8 cellular contexts compared by ENCODE assay signal in genomic region chr10:97428572-97428981, GRCh38. TPM values are rescaled to one million over a fixed set of nuclear protein-coding genes. Genes with fewer than 3 reads are reported as not detected.
DNase-seq lines count a peak whose midpoint lies in the region; ATAC-seq and TF ChIP-seq lines count a peak whose summit lies in the region.

No MANE protein-coding gene starts in this region.

- intact Hi-C loops in IMR-90 (cut with micrococcal nuclease), result no loop called here
- intact Hi-C loops in activated T-helper 2 cell treated with anti-CD3 and anti-CD28 coated beads, Interferon-gamma antibody, Interleukin-2, Interleukin-4, amounts not matched to agents 10 μg/mL and 5 μg/mL and 100 μg/mL, durations not matched to agents 14 hours and 24 hours and 36 hours (cut with micrococcal nuclease), result loop anchor here (1.0 to 10.0 kb wide), 4 partner anchors 17 to 216 kb away; partner anchors contain the start of genes PI4K2A and RRP12
- intact Hi-C loops in left lung (cut with DNase I), result no loop called here
- intact Hi-C loops in upper lobe of right lung (cut with DNase I), result no loop called here

- POLR2A ChIA-PET in IMR-90 (lab: Charles Lee; ENCODE audit: unreplicated experiment), result no interaction called here

- peaks cover 43% of the 10 kb centered on the region for H4K20me1 ChIP-seq in IMR-90 (ENCODE audit: insufficient read depth, low read length)

- no peaks in the 10 kb centered on the region for H3K9me1 ChIP-seq in IMR-90 (ENCODE audit: insufficient read depth, low read length)

- H3K4me1 ChIP-seq in IMR-90 (ENCODE audit: control insufficient read depth, insufficient read depth, low read length) (peaks cover 6% of the 10 kb centered on the region), left lung (peaks cover 19 to 52% of the 10 kb centered on the region in 2 donors), upper lobe of right lung (peaks cover 28% of the 10 kb centered on the region)

- BruUV-seq in IMR-90 (replicated peaks; lab: Mats Ljungman, UMichigan), result no TSS peak

- no peak overlapping the region for H3K56ac ChIP-seq in IMR-90 (ENCODE audit: extremely low read depth, insufficient read depth, low read length)

- H3K27ac Mint-ChIP-seq in activated T-helper 2 cell treated with anti-CD3 and anti-CD28 coated beads, Interferon-gamma antibody, Interleukin-2, Interleukin-4, amounts not matched to agents 10 μg/mL and 5 μg/mL and 100 μg/mL, durations not matched to agents 14 hours and 24 hours and 36 hours, result peak overlapping the region; percentile 90

- in situ Hi-C loops in IMR-90 (cut with MboI; ENCODE audit: low sequenced_read_pairs), result no loop called here

- peak overlapping the region; percentile 17 for H3K4me3 ChIP-seq in IMR-90 (ENCODE audit: insufficient read depth, low read depth, low read length)
- H3K4me3 ChIP-seq in left lung, result peak overlapping the region in 1 of 2 donors; percentile 98
- H3K4me3 ChIP-seq in upper lobe of right lung, result no peak overlapping the region

- peak overlapping the region; percentile 71 for H3K27ac ChIP-seq in IMR-90 (ENCODE audit: insufficient read depth, low read length)
- peak overlapping the region; percentile 93 to 94 for H3K27ac ChIP-seq in left lung
- no peak overlapping the region for H3K27ac ChIP-seq in upper lobe of right lung

- CTCF ChIA-PET in IMR-90 (lab: Yijun Ruan, JAX), result no interaction called here

- TF ChIP-seq POLR2A in IMR-90 (IDR thresholded peaks at IDR 0.05; ENCODE audit: low read depth, low read length), result no peak

- peaks cover 68% of the 10 kb centered on the region for H3K36me3 Mint-ChIP-seq in activated T-helper 2 cell treated with anti-CD3 and anti-CD28 coated beads, Interferon-gamma antibody, Interleukin-2, Interleukin-4, amounts not matched to agents 10 μg/mL and 5 μg/mL and 100 μg/mL, durations not matched to agents 14 hours and 24 hours and 36 hours (ENCODE audit: low read depth)

- H3K36me3 ChIP-seq in IMR-90 (ENCODE audit: control insufficient read depth, insufficient read depth, low read length), result peaks cover 30% of the 10 kb centered on the region
- peaks cover 0 to 40% of the 10 kb centered on the region in 2 donors for H3K36me3 ChIP-seq in left lung
- H3K36me3 ChIP-seq in upper lobe of right lung, result peaks cover 27% of the 10 kb centered on the region

- H2BK15ac ChIP-seq in IMR-90 (ENCODE audit: low read depth, low read length), result no peak overlapping the region

- H3K9me3 Mint-ChIP-seq in activated T-helper 2 cell treated with anti-CD3 and anti-CD28 coated beads, Interferon-gamma antibody, Interleukin-2, Interleukin-4, amounts not matched to agents 10 μg/mL and 5 μg/mL and 100 μg/mL, durations not matched to agents 14 hours and 24 hours and 36 hours, result no peaks in the 10 kb centered on the region

- H2AFZ ChIP-seq in IMR-90 (replicated peaks; ENCODE audit: low read length, poor library complexity), result peak overlapping the region; percentile 16

- DNase-seq in AG20443 (ENCODE audit: low spot score), result peak; percentile 40
- no peak for DNase-seq in IMR-90
- DNase-seq in activated T-helper 2 cell treated with anti-CD3 and anti-CD28 coated beads, Interferon-gamma antibody, Interleukin-2, Interleukin-4, amounts not matched to agents 10 μg/mL and 5 μg/mL and 100 μg/mL, durations not matched to agents 14 hours and 24 hours and 36 hours (ENCODE audit: low spot score), result no peak
- no peak for DNase-seq in left lung
- no peak for DNase-seq in NCI-H774 (lab: John Stamatoyannopoulos, UW)
- no peak for DNase-seq in upper lobe of right lung
- no peak for DNase-seq in NCI-H1930 (lab: John Stamatoyannopoulos, UW)
- no peak for DNase-seq in GM19240 (ENCODE audit: insufficient read length, low spot score)

- no peak overlapping the region for H4K91ac ChIP-seq in IMR-90 (ENCODE audit: insufficient read depth, low read depth, low read length)

- no peak for TF ChIP-seq RAD21 in IMR-90 (IDR thresholded peaks at IDR 0.05; ENCODE audit: low read length)

- peak overlapping the region; percentile 68; the same call in 1 of the 2 replicates for H3K9ac ChIP-seq in IMR-90 (ENCODE audit: low read depth, low read length)

- H4K5ac ChIP-seq in IMR-90 (ENCODE audit: low read depth, low read length), result 0 out of 2 replicates have a peak overlapping the region, but pooled peaks have one; percentile 12

- peak overlapping the region; percentile 34 for H2BK5ac ChIP-seq in IMR-90 (ENCODE audit: low read depth, low read length, poor library complexity, severe bottlenecking)

- peaks cover 11 to 50% of the 10 kb centered on the region in 2 experiments; a peak in 3 of 4 replicates for H3K79me1 ChIP-seq in IMR-90 (ENCODE audit: low read depth in 1 of 2, low read length in 2 of 2)

- H3K18ac ChIP-seq in IMR-90 (ENCODE audit: low read depth, low read length), result no peak overlapping the region

- peaks cover 23% of the 10 kb centered on the region for H3K4me1 Mint-ChIP-seq in activated T-helper 2 cell treated with anti-CD3 and anti-CD28 coated beads, Interferon-gamma antibody, Interleukin-2, Interleukin-4, amounts not matched to agents 10 μg/mL and 5 μg/mL and 100 μg/mL, durations not matched to agents 14 hours and 24 hours and 36 hours (ENCODE audit: low read depth)

- no peak overlapping the region for H2BK20ac ChIP-seq in IMR-90 (ENCODE audit: low read depth, low read length)

- H3K4me3 Mint-ChIP-seq in activated T-helper 2 cell treated with anti-CD3 and anti-CD28 coated beads, Interferon-gamma antibody, Interleukin-2, Interleukin-4, amounts not matched to agents 10 μg/mL and 5 μg/mL and 100 μg/mL, durations not matched to agents 14 hours and 24 hours and 36 hours (ENCODE audit: low read depth), result peak overlapping the region; percentile 86

- dilution Hi-C loops in IMR-90 (cut with HindIII; ENCODE audit: low sequenced_read_pairs, unreplicated experiment), result no loop called here

- no peak overlapping the region for H3K4ac ChIP-seq in IMR-90 (ENCODE audit: low read depth, low read length)

- H2AK9ac ChIP-seq in IMR-90 (replicated peaks; ENCODE audit: low read depth, low read length, poor library complexity), result peak overlapping the region; percentile 57

- H3K9me3 ChIP-seq in IMR-90 (ENCODE audit: control insufficient read depth, insufficient read depth, low read length), result no peaks in the 10 kb centered on the region
- H3K9me3 ChIP-seq in left lung, result no peaks in the 10 kb centered on the region
- no peaks in the 10 kb centered on the region for H3K9me3 ChIP-seq in upper lobe of right lung

- peak overlapping the region; percentile 50; the same call in 1 of the 2 replicates for H3K23ac ChIP-seq in IMR-90 (ENCODE audit: low read depth, low read length)

- H2BK120ac ChIP-seq in IMR-90 (ENCODE audit: low read depth, low read length), result no peak overlapping the region

- H2AK5ac ChIP-seq in IMR-90 (ENCODE audit: low read depth, low read length), result peak overlapping the region; percentile 66; the same call in 1 of the 2 replicates

- H3K27me3 Mint-ChIP-seq in activated T-helper 2 cell treated with anti-CD3 and anti-CD28 coated beads, Interferon-gamma antibody, Interleukin-2, Interleukin-4, amounts not matched to agents 10 μg/mL and 5 μg/mL and 100 μg/mL, durations not matched to agents 14 hours and 24 hours and 36 hours (ENCODE audit: low read depth), result no peaks in the 10 kb centered on the region

- H3K27me3 ChIP-seq in IMR-90 (ENCODE audit: control insufficient read depth, insufficient read depth, low read length), result no peaks in the 10 kb centered on the region
- no peaks in the 10 kb centered on the region for H3K27me3 ChIP-seq in left lung
- H3K27me3 ChIP-seq in upper lobe of right lung, result no peaks in the 10 kb centered on the region

- ATAC-seq in IMR-90 (ENCODE audit: low read depth), result no peak
- ATAC-seq in left lung, result no peak
- ATAC-seq in upper lobe of right lung, result no peak

- H4K8ac ChIP-seq in IMR-90 (ENCODE audit: low read depth in 2 of 2, low read length in 2 of 2), result peak overlapping the region in 1 of 2 experiments; percentile 22; a peak in 1 of 4 replicates

- WGBS in IMR-90 (ENCODE audit: extremely low coverage in 2 of 2, insufficient read length in 1 of 2), 2 experiments, result no CpG with 5 or more reads among the region's 4 CpGs

- H3K14ac ChIP-seq in IMR-90 (replicated peaks; ENCODE audit: low read depth, low read length), result peak overlapping the region; percentile 20

- peak overlapping the region; percentile 99 for H3K4me2 ChIP-seq in IMR-90 (ENCODE audit: low read depth, low read length)

- no peak for TF ChIP-seq CTCF in IMR-90 (conservative IDR thresholded peaks at IDR 0.05; ENCODE audit: low read depth, low read length)
- no peak for TF ChIP-seq CTCF in left lung (IDR thresholded peaks at IDR 0.05)
- no peak for TF ChIP-seq CTCF in upper lobe of right lung (IDR thresholded peaks at IDR 0.05)

RNA-seq across cellular contexts. Expression of gene PGAM1, which starts 2.6 kb away (rescaled TPM):
- 716 and 841 TPM in 2 replicates for total RNA-seq in IMR-90 (2012; rRNA removed)
- 617 and 686 TPM in 2 replicates for polyA plus RNA-seq in IMR-90 (2012; rRNA removed)
- 590 and 752 TPM in 2 replicates for polyA plus RNA-seq in IMR-90 (2012; cell fraction: cytosol; rRNA removed)
- polyA plus RNA-seq in IMR-90 (2012; cell fraction: nucleus; rRNA removed; ENCODE audit: low replicate concordance), result 218 and 270 TPM in 2 replicates
- total RNA-seq in activated T-helper 2 cell treated with anti-CD3 and anti-CD28 coated beads, Interferon-gamma antibody, Interleukin-2, Interleukin-4, amounts not matched to agents 10 μg/mL and 5 μg/mL and 100 μg/mL, durations not matched to agents 14 hours and 24 hours and 36 hours, result 877 and 885 TPM in 2 replicates
- total RNA-seq in left lung, result 100 to 1,000 TPM; 209 to 236 TPM
- 139 TPM for total RNA-seq in upper lobe of right lung

RNA-seq across cellular contexts. Expression of gene EXOSC1, which starts 17.2 kb away (rescaled TPM):
- total RNA-seq in IMR-90 (2012; rRNA removed) (47.2 and 51.6 TPM in 2 replicates), left lung (10 to 100 TPM; 27.2 to 30.4 TPM), upper lobe of right lung (27.0 TPM)
- 48.8 and 49.7 TPM in 2 replicates for polyA plus RNA-seq in IMR-90 (2012; rRNA removed)
- 30.9 and 51.0 TPM in 2 replicates for polyA plus RNA-seq in IMR-90 (2012; cell fraction: cytosol; rRNA removed)
- 14.5 and 25.7 TPM in 2 replicates for polyA plus RNA-seq in IMR-90 (2012; cell fraction: nucleus; rRNA removed; ENCODE audit: low replicate concordance)
- 49.9 and 53.4 TPM in 2 replicates for total RNA-seq in activated T-helper 2 cell treated with anti-CD3 and anti-CD28 coated beads, Interferon-gamma antibody, Interleukin-2, Interleukin-4, amounts not matched to agents 10 μg/mL and 5 μg/mL and 100 μg/mL, durations not matched to agents 14 hours and 24 hours and 36 hours

RNA-seq across cellular contexts. Expression of gene ZDHHC16, which starts 17.4 kb away (rescaled TPM):
- total RNA-seq in IMR-90 (2012; rRNA removed) (51.7 and 64.0 TPM in 2 replicates), left lung (10 to 100 TPM; 61.5 to 65.2 TPM), upper lobe of right lung (63.2 TPM)
- 54.7 and 57.9 TPM in 2 replicates for polyA plus RNA-seq in IMR-90 (2012; rRNA removed)
- polyA plus RNA-seq in IMR-90 (2012; cell fraction: cytosol; rRNA removed), result 66.8 and 68.0 TPM in 2 replicates
- 71.0 and 71.9 TPM in 2 replicates for polyA plus RNA-seq in IMR-90 (2012; cell fraction: nucleus; rRNA removed; ENCODE audit: low replicate concordance)
- total RNA-seq in activated T-helper 2 cell treated with anti-CD3 and anti-CD28 coated beads, Interferon-gamma antibody, Interleukin-2, Interleukin-4, amounts not matched to agents 10 μg/mL and 5 μg/mL and 100 μg/mL, durations not matched to agents 14 hours and 24 hours and 36 hours, result 41.4 and 52.9 TPM in 2 replicates

RNA-seq across cellular contexts. Expression of gene RRP12, which starts 27.4 kb away (rescaled TPM):
- 21.5 and 22.2 TPM in 2 replicates for total RNA-seq in IMR-90 (2012; rRNA removed)
- polyA plus RNA-seq in IMR-90 (2012; rRNA removed), result 22.4 and 23.3 TPM in 2 replicates
- 9.2 and 9.7 TPM in 2 replicates for polyA plus RNA-seq in IMR-90 (2012; cell fraction: cytosol; rRNA removed)
- 40.2 and 48.2 TPM in 2 replicates for polyA plus RNA-seq in IMR-90 (2012; cell fraction: nucleus; rRNA removed; ENCODE audit: low replicate concordance)
- 69.8 and 70.1 TPM in 2 replicates for total RNA-seq in activated T-helper 2 cell treated with anti-CD3 and anti-CD28 coated beads, Interferon-gamma antibody, Interleukin-2, Interleukin-4, amounts not matched to agents 10 μg/mL and 5 μg/mL and 100 μg/mL, durations not matched to agents 14 hours and 24 hours and 36 hours
- 10 to 100 TPM; 21.2 to 40.4 TPM for total RNA-seq in left lung
- 23.7 TPM for total RNA-seq in upper lobe of right lung
